Comparison of ENCODE assay signal across 1 cellular context in the genomic region with DNA sequence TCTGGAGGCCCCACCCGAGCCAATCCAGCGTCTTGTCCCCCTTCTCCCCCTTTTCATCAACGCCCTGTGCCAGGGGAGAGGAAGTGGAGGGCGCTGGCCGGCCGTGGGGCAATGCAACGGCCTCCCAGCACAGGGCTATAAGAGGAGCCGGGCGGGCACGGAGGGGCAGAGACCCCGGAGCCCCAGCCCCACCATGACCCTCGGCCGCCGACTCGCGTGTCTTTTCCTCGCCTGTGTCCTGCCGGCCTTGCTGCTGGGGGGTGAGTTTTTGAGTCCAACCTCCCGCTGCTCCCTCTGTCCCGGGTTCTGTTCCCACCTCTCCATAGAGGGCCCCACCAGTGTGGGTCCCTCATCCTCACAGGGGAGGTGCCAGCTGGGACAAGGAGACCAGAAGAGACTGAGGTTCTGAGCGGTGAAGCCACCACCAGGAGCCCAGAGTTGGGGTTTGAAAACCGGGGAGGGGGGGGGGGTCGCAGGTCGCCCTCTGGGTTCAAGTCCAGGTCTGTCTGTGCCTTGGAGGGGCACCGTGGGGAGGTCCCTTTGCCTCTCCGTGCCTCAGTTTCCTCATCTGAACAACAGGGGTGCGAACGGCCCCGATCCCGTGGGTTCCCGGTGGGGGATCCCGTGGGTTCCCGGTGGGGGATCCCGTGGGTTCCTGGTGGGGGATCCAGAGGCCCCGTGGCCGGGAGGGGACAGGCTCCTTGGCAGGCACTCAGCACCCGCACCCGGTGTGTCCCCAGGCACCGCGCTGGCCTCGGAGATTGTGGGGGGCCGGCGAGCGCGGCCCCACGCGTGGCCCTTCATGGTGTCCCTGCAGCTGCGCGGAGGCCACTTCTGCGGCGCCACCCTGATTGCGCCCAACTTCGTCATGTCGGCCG.
TF ChIP-seq lines count a peak whose summit lies in the region.

Gene ELANE, plus strand, starts transcription at position 168 of the 878 bp plus-strand sequence. Its CDS starts 26 bp downstream, at position 194.

TF ChIP-seq in K562, 482 proteins besides CTCF, POLR2A, EP300 and RAD21:
- TF ChIP-seq NFIC (IDR thresholded peaks at IDR 0.05) = no peak
- no peak for TF ChIP-seq E2F4 (CRISPR knock-in tag; IDR thresholded peaks at IDR 0.05; ENCODE audit: low read depth)
- 0 out of 2 replicates have a peak, but pooled peaks have one; percentile 29 for TF ChIP-seq ZBTB7A (IDR thresholded peaks at IDR 0.05; ENCODE audit: borderline replicate concordance, control insufficient read depth, low read depth, low read length)
- TF ChIP-seq MEIS2 (IDR thresholded peaks at IDR 0.05; ENCODE audit: partially characterized antibody) = no peak
